In genomic region chr7:24912874-24913514, GRCh38 we compare ENCODE assay signal across 20 cellular contexts.
A peak's percentile ranks its signal among the peaks of the same experiment; 100 is the strongest.
DNase-seq lines count a peak whose midpoint lies in the region; ATAC-seq, FAIRE-seq and TF ChIP-seq lines count a peak whose summit lies in the region.
"Had no signal": no experiment of that assay in that cellular context is flagged by ENCODE, and none has a peak within 500 bp of the region (broad histone marks: within the 10 kb centered on the region; RNA-seq: fewer than 3 reads in every experiment).

No MANE protein-coding gene starts in this region.

- H3K36me3 ChIP-seq in SJCRH30, result no peaks in the 10 kb centered on the region

- peak; percentile 77 for FAIRE-seq in GM12892 (lab: Jason Lieb, UNC)

- H3K4me3 ChIP-seq in SJCRH30, result no peak overlapping the region

- TF ChIP-seq POLR2A in GM12892 (IDR thresholded peaks at IDR 0.05; ENCODE audit: low read depth, low read length), result no peak

- H3K4me1 Mint-ChIP-seq in immature natural killer cell, result peaks cover 73 to 84% of the 10 kb centered on the region in 2 donors

- no peak for TF ChIP-seq CTCF in omental fat pad (IDR thresholded peaks at IDR 0.05)

- no peak for ATAC-seq in omental fat pad (ENCODE audit: low FRiP score)
- ATAC-seq: Panc1 had no signal

- H3K27ac ChIP-seq in SJCRH30, result no peak overlapping the region

- H3K27ac Mint-ChIP-seq in immature natural killer cell, result peak overlapping the region in 2 of 6 donors; percentile 71

- H3K4me3 Mint-ChIP-seq in immature natural killer cell, result peak overlapping the region in 3 of 5 donors; percentile 27 to 77 (median 47)
- H3K4me3 Mint-ChIP-seq: CD14-positive monocyte had no signal

- peaks cover 3 to 9% (median 7%) of the 10 kb centered on the region in 3 donors for H3K36me3 Mint-ChIP-seq in immature natural killer cell
- H3K36me3 Mint-ChIP-seq: CD14-positive monocyte had no signal

- H3K27me3 Mint-ChIP-seq in immature natural killer cell (ENCODE audit: low read depth in 3 of 3), result peaks cover 0 to 5% (median 3%) of the 10 kb centered on the region in 3 donors

- no peaks in the 10 kb centered on the region for H3K9me3 ChIP-seq in SJCRH30 (replicated peaks)

- no peaks in the 10 kb centered on the region for H3K9me3 Mint-ChIP-seq in immature natural killer cell

- DNase-seq in DMS53 (lab: John Stamatoyannopoulos, UW) (peak; percentile 23), DMS53 treated with DMSO at 0.1 percent for 48 hours (lab: John Stamatoyannopoulos, UW; ENCODE audit: unreplicated experiment) (no peak), GM12892 (ENCODE audit: insufficient read length) (no peak), SJCRH30 (peak; percentile 34 to 61), immature natural killer cell (no peak), NCI-H1048 (lab: John Stamatoyannopoulos, UW) (no peak), ureter (ENCODE audit: low spot score) (no peak), omental fat pad (ENCODE audit: low spot score) (no peak)
- DNase-seq: 8988T; activated CD4-positive, alpha-beta T cell treated with anti-CD3 and anti-CD28 coated beads for 48 hours; activated gamma-delta T cell treated with Interleukin-2 at 50 U/mL for 16 hours; effector memory CD4-positive, alpha-beta T cell; foreskin fibroblast; H7; IMR-90; mammary epithelial cell; NCI-H187 treated with DMSO at 0.1 percent for 48 hours; occipital lobe had no signal

- H3K27me3 ChIP-seq in SJCRH30, result no peaks in the 10 kb centered on the region

- H3K4me1 ChIP-seq in SJCRH30, result peaks cover 5% of the 10 kb centered on the region; the same call in 1 of the 2 replicates

Comparison
In these comparisons a context has a peak if more than half of its experiments do, and no peak if none do; other contexts are left out.
1. DNase-seq: peak in DMS53 (single experiment) and SJCRH30 (2 of 2); none in DMS53 treated with DMSO at 0.1 percent for 48 hours (single experiment), GM12892 (single experiment), immature natural killer cell (0 of 3), NCI-H1048 (single experiment), ureter (single experiment) and omental fat pad (single experiment).